ENCODE assay signal across 18 cellular contexts in genomic region chr1:203665986-203666385, GRCh38. TPM values are rescaled to one million over a fixed set of nuclear protein-coding genes. Genes with fewer than 3 reads are reported as not detected.
A peak's percentile ranks its signal among the peaks of the same experiment; 100 is the strongest.
DNase-seq lines count a peak whose midpoint lies in the region; ATAC-seq, FAIRE-seq and TF ChIP-seq lines count a peak whose summit lies in the region.
"Had no signal": no experiment of that assay in that cellular context is flagged by ENCODE, and none has a peak within 500 bp of the region (broad histone marks: within the 10 kb centered on the region; RNA-seq: fewer than 3 reads in every experiment).

No MANE protein-coding gene starts in this region.

- dilution Hi-C loops in mammary epithelial cell (cut with HindIII; ENCODE audit: low sequenced_read_pairs) = no loop called here

- H3K4me1 ChIP-seq in mammary epithelial cell (ENCODE audit: insufficient read depth, low read length) (peaks cover 49% of the 10 kb centered on the region), lower lobe of right lung (peaks cover 55% of the 10 kb centered on the region), stomach smooth muscle (ENCODE audit: control insufficient read depth, insufficient read depth, low read length) (peaks cover 91% of the 10 kb centered on the region), small intestine (ENCODE audit: control insufficient read depth in 2 of 2, insufficient read depth in 1 of 2, low read depth in 1 of 2, low read length in 1 of 2) (peaks cover 8 to 23% of the 10 kb centered on the region in 2 donors)

- H3K9ac ChIP-seq in mammary epithelial cell (ENCODE audit: insufficient read depth, low read length) = no peak overlapping the region
- H3K9ac ChIP-seq in stomach smooth muscle (ENCODE audit: low read length in 2 of 2) = peak overlapping the region; percentile 21 to 47

- in situ Hi-C loops in mammary epithelial cell (cut with MboI; ENCODE audit: low sequenced_read_pairs in 2 of 2) = no loop called here

- H4K20me1 ChIP-seq in mammary epithelial cell (ENCODE audit: insufficient read depth, low read length) = no peaks in the 10 kb centered on the region

- no peak for TF ChIP-seq CTCF in mammary epithelial cell (conservative IDR thresholded peaks at IDR 0.05 in 1 of 2, IDR thresholded peaks at IDR 0.05 in 1 of 2; ENCODE audit: extremely low read depth in 1 of 2, insufficient read depth in 1 of 2, low read depth in 1 of 2, low read length in 2 of 2)
- TF ChIP-seq CTCF in lower lobe of right lung (IDR thresholded peaks at IDR 0.05) = no peak

- no peak for FAIRE-seq in small intestine (lab: Jason Lieb, UNC)

- H3K36me3 ChIP-seq in mammary epithelial cell (ENCODE audit: insufficient read depth, low read length) (no peaks in the 10 kb centered on the region), lower lobe of right lung (peaks cover 4% of the 10 kb centered on the region), stomach smooth muscle (ENCODE audit: control insufficient read depth in 2 of 2, insufficient read depth in 2 of 2, low read length in 2 of 2) (peaks cover 0 to 8% of the 10 kb centered on the region in 2 donors), small intestine (ENCODE audit: control insufficient read depth in 2 of 2, insufficient read depth in 2 of 2, low read length in 2 of 2) (no peaks in the 10 kb centered on the region)
- H3K36me3 ChIP-seq: WERI-Rb-1 had no signal

- 19% methylated on average over 2 of the region's 2 CpGs for whole genome bisulfite sequencing in mammary epithelial cell (ENCODE audit: low coverage, missing lambda C conversion rate)
- 85 to 93% (median 88%) methylated on average over 2 of the region's 2 CpGs for WGBS in small intestine, 3 donors

- H3K27me3 ChIP-seq in mammary epithelial cell (ENCODE audit: insufficient read depth, low read length) (no peaks in the 10 kb centered on the region), lower lobe of right lung (ENCODE audit: low read depth) (no peaks in the 10 kb centered on the region), stomach smooth muscle (ENCODE audit: control insufficient read depth in 1 of 2, insufficient read depth in 2 of 2, low read length in 2 of 2) (no peaks in the 10 kb centered on the region), small intestine (ENCODE audit: control insufficient read depth in 2 of 2, insufficient read depth in 2 of 2, low read length in 2 of 2) (no peaks in the 10 kb centered on the region)
- H3K27me3 ChIP-seq: SJSA1 had no signal

- no peak overlapping the region for H3K4me3 ChIP-seq in mammary epithelial cell (replicated peaks in 1 of 3; ENCODE audit: insufficient read depth in 1 of 3, low read depth in 2 of 3, low read length in 3 of 3)
- H3K4me3 ChIP-seq in lower lobe of right lung = no peak overlapping the region
- H3K4me3 ChIP-seq in stomach smooth muscle (ENCODE audit: low read length in 2 of 2) = peak overlapping the region in 1 of 2 donors; percentile 54
- no peak overlapping the region for H3K4me3 ChIP-seq in small intestine (ENCODE audit: low read depth in 1 of 2, low read length in 2 of 2)
- H3K4me3 ChIP-seq: mucosa of descending colon, SJSA1 had no signal

- peaks cover 73% of the 10 kb centered on the region for H3K79me2 ChIP-seq in mammary epithelial cell (ENCODE audit: insufficient read depth, low read length)

- no peak overlapping the region for H3K4me2 ChIP-seq in mammary epithelial cell (ENCODE audit: insufficient read depth, low read depth, low read length)

- no TSS peak for BruUV-seq in mammary epithelial cell (replicated peaks; lab: Mats Ljungman, UMichigan)

- CTCF ChIA-PET in mammary epithelial cell (lab: Charles Lee; ENCODE audit: low non-redundant PET) = no interaction called here

- DNase-seq in DMS 273 (lab: John Stamatoyannopoulos, UW; ENCODE audit: unreplicated experiment) (peak; percentile 45), DMS 273 treated with DMSO at 0.1 percent for 48 hours (lab: John Stamatoyannopoulos, UW) (no peak), mammary epithelial cell (peak; percentile 23), lower lobe of right lung (no peak), islet precursor cell (no peak), globus pallidus (ENCODE audit: low spot score) (no peak), small intestine (no peak)
- DNase-seq: activated CD8-positive, alpha-beta memory T cell treated with anti-CD3 and anti-CD28 coated beads, Interleukin-2, amount 50 U/mL, for 4 hours; activated naive CD8-positive, alpha-beta T cell treated with anti-CD3 and anti-CD28 coated beads, Interleukin-2, amount 10 ng/mL, durations not matched to agents 7 days and 5 days; HCEC 1CT; mucosa of descending colon; NCI-H1930; stimulated activated naive CD4-positive, alpha-beta T cell treated with Interleukin-2 at 50 U/mL for 16 hours; WERI-Rb-1 had no signal

- no peak overlapping the region for H2AFZ ChIP-seq in mammary epithelial cell (ENCODE audit: low read depth, low read length)

- no peak overlapping the region for H3K27ac ChIP-seq in mammary epithelial cell (ENCODE audit: insufficient read depth, low read depth, low read length)
- H3K27ac ChIP-seq in lower lobe of right lung = peak overlapping the region; percentile 67
- H3K27ac ChIP-seq in stomach smooth muscle (ENCODE audit: low read length) = peak overlapping the region; percentile 98
- peak overlapping the region in 1 of 2 donors; percentile 75 for H3K27ac ChIP-seq in small intestine (ENCODE audit: low read depth in 1 of 2, low read length in 1 of 2)
- H3K27ac ChIP-seq: 22Rv1, HL-60, SJSA1, WERI-Rb-1 had no signal

- intact Hi-C loops in mammary epithelial cell (cut with micrococcal nuclease) (no loop called here), lower lobe of right lung (cut with DNase I) (no loop called here)

- no peak for ATAC-seq in lower lobe of right lung
- ATAC-seq: mucosa of descending colon had no signal

- H3K9me3 ChIP-seq in mammary epithelial cell (replicated peaks; ENCODE audit: insufficient read depth, low read length) (no peaks in the 10 kb centered on the region), lower lobe of right lung (no peaks in the 10 kb centered on the region), stomach smooth muscle (ENCODE audit: control insufficient read depth in 2 of 2, low read length in 2 of 2) (no peaks in the 10 kb centered on the region), small intestine (ENCODE audit: control insufficient read depth, low read depth) (no peaks in the 10 kb centered on the region)
- H3K9me3 ChIP-seq: mucosa of descending colon, SJSA1 had no signal

RNA-seq across cellular contexts. Expression of gene ATP2B4, which starts 39.4 kb away (rescaled TPM):
- 10 to 100 TPM; 70.5 to 91.1 TPM for total RNA-seq in mammary epithelial cell
- polyA plus RNA-seq in mammary epithelial cell = 67.7 TPM
- polyA minus RNA-seq in mammary epithelial cell = 229 TPM
- total RNA-seq in lower lobe of right lung = 92.3 TPM
- 10 to 100 TPM in 1 of 3 donors, 1 to 10 TPM in 2; 3.5 to 21.8 (median 5.1) TPM for polyA plus RNA-seq in small intestine

Comparison
In these comparisons a context has a peak if more than half of its experiments do, and no peak if none do; other contexts are left out.
1. DNase-seq: peak in DMS 273 (single experiment) and mammary epithelial cell (single experiment); none in DMS 273 treated with DMSO at 0.1 percent for 48 hours (single experiment), lower lobe of right lung (single experiment), islet precursor cell (single experiment), globus pallidus (single experiment) and small intestine (single experiment).